12 cellular contexts compared by ENCODE assay signal in genomic region chr1:8154621-8155052, GRCh38.
DNase-seq lines count a peak whose midpoint lies in the region; ATAC-seq and TF ChIP-seq lines count a peak whose summit lies in the region.
"Had no signal": no experiment of that assay in that cellular context is flagged by ENCODE, and none has a peak within 500 bp of the region (broad histone marks: within the 10 kb centered on the region; RNA-seq: fewer than 3 reads in every experiment).

No MANE protein-coding gene starts in this region.

- intact Hi-C loops in breast epithelium (cut with DNase I; ENCODE audit: low total_unique reads) (no loop called here), mucosa of descending colon (cut with DNase I, micrococcal nuclease) (no loop called here)

- no peaks in the 10 kb centered on the region for H3K27me3 ChIP-seq in breast epithelium
- H3K27me3 ChIP-seq: gastrocnemius medialis had no signal

- H3K9me3 ChIP-seq in breast epithelium = no peaks in the 10 kb centered on the region
- H3K9me3 ChIP-seq in mucosa of descending colon = no peaks in the 10 kb centered on the region
- H3K9me3 ChIP-seq: gastrocnemius medialis had no signal

- DNase-seq in DMS153 treated with DMSO at 0.1 percent for 48 hours (lab: John Stamatoyannopoulos, UW; ENCODE audit: unreplicated experiment) = peak; percentile 70
- DNase-seq in NCI-H187 (lab: John Stamatoyannopoulos, UW) = peak; percentile 47 to 73
- DNase-seq in breast epithelium (ENCODE audit: low spot score in 2 of 2) = peak in 1 of 2 donors; percentile 69
- no peak for DNase-seq in mucosa of descending colon
- no peak for DNase-seq in activated CD4-positive, alpha-beta T cell treated with anti-CD3 and anti-CD28 coated beads, Interleukin-2, amount 50 U/mL, for 1 hour
- DNase-seq in stimulated activated naive CD4-positive, alpha-beta T cell treated with Interleukin-2 at 50 U/mL for 16 hours (lab: John Stamatoyannopoulos, UW) = no peak
- no peak for DNase-seq in anterior cingulate cortex (lab: John Stamatoyannopoulos, UW)
- DNase-seq: gastrocnemius medialis, natural killer cell, NCI-H1436 had no signal

- H3K4me3 ChIP-seq in breast epithelium = peak overlapping the region in 1 of 3 donors; percentile 17
- H3K4me3 ChIP-seq in mucosa of descending colon = no peak overlapping the region
- H3K4me3 ChIP-seq: gastrocnemius medialis had no signal

- ATAC-seq in mucosa of descending colon (peak; percentile 54), GM19035 (IDR thresholded peaks at IDR 0.05; ENCODE audit: unreplicated experiment) (no peak)
- ATAC-seq: activated naive CD4-positive, alpha-beta T cell treated with anti-CD3 and anti-CD28 coated beads, Interleukin-2, amount 50 U/mL, for 72 hours; gastrocnemius medialis; natural killer cell had no signal

- peak overlapping the region; percentile 58 to 74 for H3K27ac ChIP-seq in breast epithelium
- H3K27ac ChIP-seq: gastrocnemius medialis had no signal

- no peaks in the 10 kb centered on the region for H3K4me1 ChIP-seq in breast epithelium
- no peaks in the 10 kb centered on the region for H3K4me1 ChIP-seq in mucosa of descending colon (ENCODE audit: low read depth)
- H3K4me1 ChIP-seq: gastrocnemius medialis had no signal

- TF ChIP-seq CTCF in breast epithelium (IDR thresholded peaks at IDR 0.05) (no peak), mucosa of descending colon (IDR thresholded peaks at IDR 0.05) (no peak)

- no peak for TF ChIP-seq POLR2A in breast epithelium (IDR thresholded peaks at IDR 0.05)

- H3K36me3 ChIP-seq in breast epithelium (no peaks in the 10 kb centered on the region), mucosa of descending colon (ENCODE audit: low read depth) (no peaks in the 10 kb centered on the region)
- H3K36me3 ChIP-seq: gastrocnemius medialis had no signal

Comparison
In these comparisons a context has a peak if more than half of its experiments do, and no peak if none do; other contexts are left out.
1. DNase-seq: peak in DMS153 treated with DMSO at 0.1 percent for 48 hours (single experiment) and NCI-H187 (2 of 2); none in mucosa of descending colon (0 of 3), activated CD4-positive, alpha-beta T cell treated with anti-CD3 and anti-CD28 coated beads, Interleukin-2, amount 50 U/mL, for 1 hour (single experiment), stimulated activated naive CD4-positive, alpha-beta T cell treated with Interleukin-2 at 50 U/mL for 16 hours (single experiment) and anterior cingulate cortex (0 of 58).